In the genomic region with DNA sequence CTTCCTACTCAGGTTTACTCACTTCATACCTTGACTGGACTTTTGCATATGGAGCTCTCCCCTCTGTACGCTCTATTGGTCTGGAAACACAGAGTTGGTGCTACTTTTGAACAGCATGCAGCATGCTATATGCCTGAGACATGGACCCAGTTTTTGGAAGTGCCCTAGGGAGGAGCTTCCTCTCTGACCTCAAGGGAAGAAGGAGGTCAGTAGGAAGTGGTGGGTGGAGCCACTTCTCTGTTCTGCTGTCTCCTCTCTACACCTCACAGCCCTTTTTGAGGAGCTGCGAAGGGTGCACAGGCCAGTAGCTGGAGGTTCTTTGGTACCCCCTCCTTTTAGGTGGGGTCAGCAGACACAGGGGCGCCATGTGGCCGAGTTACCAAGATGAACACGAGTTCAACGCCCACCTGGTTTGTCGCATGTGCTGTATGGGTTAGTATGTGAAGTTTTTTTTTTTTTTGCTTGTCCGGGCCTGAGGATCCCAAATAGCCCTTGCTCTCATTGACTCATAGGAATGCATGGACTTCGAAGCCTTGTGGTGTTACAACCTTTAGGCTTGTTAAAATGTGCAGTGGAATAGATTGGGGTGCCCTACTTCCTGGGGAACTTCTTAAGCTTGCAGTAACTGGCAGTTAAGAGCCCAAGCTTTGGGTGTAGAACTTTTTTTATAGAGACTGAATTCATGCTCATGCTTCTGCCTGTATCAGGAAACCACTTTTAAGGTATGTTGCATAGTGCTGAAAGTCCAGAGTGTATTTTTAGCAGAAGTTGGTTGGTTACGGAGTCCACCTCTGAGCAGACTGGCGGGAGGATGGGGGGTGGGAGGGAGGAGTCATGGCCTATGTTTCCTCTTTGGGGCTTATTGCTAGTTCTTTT, we compare ENCODE assay signal across 8 cellular contexts. TPM values are rescaled to one million over a fixed set of nuclear protein-coding genes. Genes with fewer than 3 reads are reported as not detected.
DNase-seq lines count a peak whose midpoint lies in the region; ATAC-seq, FAIRE-seq and TF ChIP-seq lines count a peak whose summit lies in the region.

No MANE protein-coding gene starts in this region.

- peak overlapping the region; percentile 75 to 96 (median 94) for H3K27ac Mint-ChIP-seq in naive B cell

- peak overlapping the region; percentile 84 to 97 (median 94) for H3K4me3 Mint-ChIP-seq in naive B cell

- H3K4me1 Mint-ChIP-seq in naive B cell = peaks cover 33 to 59% (median 42%) of the 10 kb centered on the region in 3 donors

- H3K4me3 ChIP-seq in bronchial epithelial cell (ENCODE audit: low read depth, low read length) = no peak overlapping the region

- H3K36me3 ChIP-seq in bronchial epithelial cell (ENCODE audit: control insufficient read depth, insufficient read depth, low read length) = no peaks in the 10 kb centered on the region

- DNase-seq in RPMI8226 (peak; percentile 70), bronchial epithelial cell (ENCODE audit: low read depth) (peak; percentile 67), naive B cell (peak; percentile 63), T1000 (lab: John Stamatoyannopoulos, UW) (no peak), NCI-H1930 (lab: John Stamatoyannopoulos, UW) (no peak), inferior parietal cortex (ENCODE audit: extremely low spot score) (no peak)

- H3K27me3 Mint-ChIP-seq in naive B cell = no peaks in the 10 kb centered on the region

- no peaks in the 10 kb centered on the region for H3K9me3 Mint-ChIP-seq in naive B cell

- no peaks in the 10 kb centered on the region for H3K27me3 ChIP-seq in bronchial epithelial cell (ENCODE audit: control insufficient read depth, insufficient read depth, low read length)

- peak; percentile 85 for TF ChIP-seq POLR2A in GM18505 (IDR thresholded peaks at IDR 0.05; ENCODE audit: borderline replicate concordance, extremely low read depth, insufficient read depth, insufficient read length)

- no peak for TF ChIP-seq CTCF in bronchial epithelial cell (IDR thresholded peaks at IDR 0.05; ENCODE audit: insufficient read depth, low read length, severe bottlenecking)

- ATAC-seq in GM18505 (IDR thresholded peaks at IDR 0.05; ENCODE audit: unreplicated experiment) = peak; percentile 53
- peak; percentile 62 for ATAC-seq in HG02759 (IDR thresholded peaks at IDR 0.05; ENCODE audit: unreplicated experiment)
- ATAC-seq in naive B cell (ENCODE audit: low read depth in 2 of 2) = peak; percentile 91 to 92

- H3K36me3 Mint-ChIP-seq in naive B cell = peaks cover 0 to 6% of the 10 kb centered on the region in 2 donors

- FAIRE-seq in bronchial epithelial cell (lab: Jason Lieb, UNC) = no peak

RNA-seq across cellular contexts. Expression of gene MACF1, which starts 10.7 kb away (rescaled TPM):
- total RNA-seq in bronchial epithelial cell = 163 and 228 TPM in 2 replicates
- 10 to 100 TPM in 5 of 6 donors, 1 to 10 TPM in 1; 9.1 to 96.3 (median 29.5) TPM for polyA plus RNA-seq in naive B cell (ENCODE audit: low read depth in 6 of 6)

Comparison
In these comparisons a context has a peak if more than half of its experiments do, and no peak if none do; other contexts are left out.
1. DNase-seq: peak in RPMI8226 (single experiment), bronchial epithelial cell (single experiment) and naive B cell (single experiment); none in T1000 (single experiment), NCI-H1930 (0 of 2) and inferior parietal cortex (single experiment).
2. Peak in every context shown above with its lines, with median percentiles within 50 percentile points of each other: ATAC-seq.